8 cellular contexts compared by ENCODE assay signal in the genomic region with DNA sequence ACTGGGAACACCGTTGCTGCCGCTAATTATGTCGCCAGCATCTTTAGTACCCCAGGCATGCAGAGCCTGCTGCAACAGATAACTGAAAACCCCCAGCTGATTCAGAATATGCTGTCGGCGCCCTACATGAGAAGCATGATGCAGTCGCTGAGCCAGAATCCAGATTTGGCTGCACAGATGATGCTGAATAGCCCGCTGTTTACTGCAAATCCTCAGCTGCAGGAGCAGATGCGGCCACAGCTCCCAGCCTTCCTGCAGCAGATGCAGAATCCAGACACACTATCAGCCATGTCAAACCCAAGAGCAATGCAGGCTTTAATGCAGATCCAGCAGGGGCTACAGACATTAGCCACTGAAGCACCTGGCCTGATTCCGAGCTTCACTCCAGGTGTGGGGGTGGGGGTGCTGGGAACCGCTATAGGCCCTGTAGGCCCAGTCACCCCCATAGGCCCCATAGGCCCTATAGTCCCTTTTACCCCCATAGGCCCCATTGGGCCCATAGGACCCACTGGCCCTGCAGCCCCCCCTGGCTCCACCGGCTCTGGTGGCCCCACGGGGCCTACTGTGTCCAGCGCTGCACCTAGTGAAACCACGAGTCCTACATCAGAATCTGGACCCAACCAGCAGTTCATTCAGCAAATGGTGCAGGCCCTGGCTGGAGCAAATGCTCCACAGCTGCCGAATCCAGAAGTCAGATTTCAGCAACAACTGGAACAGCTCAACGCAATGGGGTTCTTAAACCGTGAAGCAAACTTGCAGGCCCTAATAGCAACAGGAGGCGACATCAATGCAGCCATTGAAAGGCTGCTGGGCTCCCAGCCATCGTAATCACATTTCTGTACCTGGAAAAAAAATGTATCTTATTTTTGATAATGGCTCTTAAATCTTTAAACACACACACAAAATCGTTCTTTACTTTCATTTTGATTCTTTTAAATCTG. TPM values are rescaled to one million over a fixed set of nuclear protein-coding genes. Genes with fewer than 3 reads are reported as not detected.
DNase-seq lines count a peak whose midpoint lies in the region; ATAC-seq and TF ChIP-seq lines count a peak whose summit lies in the region.

No MANE protein-coding gene starts in this region.

- no peak for TF ChIP-seq POLR2A in sigmoid colon (IDR thresholded peaks at IDR 0.05)

- H2AFZ ChIP-seq in hepatocyte, result no peak overlapping the region

- intact Hi-C loops in sigmoid colon (cut with DNase I), result loop anchor here (5.0 kb wide), 1 partner anchor 167 kb away; no protein-coding TSS in a partner anchor

- peaks cover 25% of the 10 kb centered on the region for H3K4me1 Mint-ChIP-seq in activated CD4-positive, alpha-beta memory T cell treated with anti-CD3 and anti-CD28 coated beads, Interleukin-2, amount 10 ng/mL, durations not matched to agents 7 days and 5 days

- peaks cover 36% of the 10 kb centered on the region for H4K20me1 ChIP-seq in hepatocyte (ENCODE audit: insufficient read depth, poor library complexity, severe bottlenecking)

- peak overlapping the region; percentile 86 for H3K4me2 ChIP-seq in hepatocyte

- H3K27me3 ChIP-seq in hepatocyte, result no peaks in the 10 kb centered on the region
- no peaks in the 10 kb centered on the region for H3K27me3 ChIP-seq in sigmoid colon

- no peak for TF ChIP-seq CTCF in hepatocyte (IDR thresholded peaks at IDR 0.05; ENCODE audit: poor library complexity)
- no peak for TF ChIP-seq CTCF in sigmoid colon (IDR thresholded peaks at IDR 0.05)

- CTCF ChIA-PET in activated CD4-positive, alpha-beta memory T cell treated with anti-CD3 and anti-CD28 coated beads, Interleukin-2, amount 10 ng/mL, durations not matched to agents 7 days and 5 days (lab: Charles Lee), result interaction anchor here (0.9 kb wide), 1 partner anchor 162 kb away, joined by 3 read pairs; no protein-coding TSS in a partner anchor

- no peaks in the 10 kb centered on the region for H3K9me3 Mint-ChIP-seq in activated CD4-positive, alpha-beta memory T cell treated with anti-CD3 and anti-CD28 coated beads, Interleukin-2, amount 10 ng/mL, durations not matched to agents 7 days and 5 days

- DNase-seq in AG20443 (ENCODE audit: low spot score), result peak; percentile 5
- DNase-seq in H4 (ENCODE audit: low spot score), result peak; percentile 2
- DNase-seq in activated CD4-positive, alpha-beta memory T cell treated with anti-CD3 and anti-CD28 coated beads, Interleukin-2, amount 10 ng/mL, durations not matched to agents 7 days and 5 days, result peak; percentile 20
- DNase-seq in hepatocyte (ENCODE audit: low spot score), result peak; percentile 4
- DNase-seq in sigmoid colon, result no peak
- DNase-seq in NCI-H2196 treated with DMSO at 0.1 percent for 48 hours (lab: John Stamatoyannopoulos, UW; ENCODE audit: unreplicated experiment), result no peak
- DNase-seq in HCEC 1CT, result no peak

- H3K36me3 ChIP-seq in hepatocyte (replicated peaks; ENCODE audit: insufficient read depth, low read depth) (no peaks in the 10 kb centered on the region), sigmoid colon (no peaks in the 10 kb centered on the region)

- peaks cover 54% of the 10 kb centered on the region for H3K79me2 ChIP-seq in hepatocyte

- no peak for TF ChIP-seq EP300 in sigmoid colon (IDR thresholded peaks at IDR 0.05)

- H3K4me3 Mint-ChIP-seq in activated CD4-positive, alpha-beta memory T cell treated with anti-CD3 and anti-CD28 coated beads, Interleukin-2, amount 10 ng/mL, durations not matched to agents 7 days and 5 days, result peak overlapping the region; percentile 82

- H3K36me3 Mint-ChIP-seq in activated CD4-positive, alpha-beta memory T cell treated with anti-CD3 and anti-CD28 coated beads, Interleukin-2, amount 10 ng/mL, durations not matched to agents 7 days and 5 days (ENCODE audit: low read depth), result peaks cover 41% of the 10 kb centered on the region

- POLR2A ChIA-PET in activated CD4-positive, alpha-beta memory T cell treated with anti-CD3 and anti-CD28 coated beads, Interleukin-2, amount 10 ng/mL, durations not matched to agents 7 days and 5 days (lab: Charles Lee), result interaction anchor here (1.0 to 2.2 kb wide), 4 partner anchors 163 to 283 kb away, joined by 3 to 8 read pairs (median 4); no protein-coding TSS in a partner anchor

- WGBS in hepatocyte (ENCODE audit: low lambda C conversion rate, missing lambda C conversion rate), result 44% methylated on average over 20 of the region's 20 CpGs
- 3 to 8% methylated on average over 20 of the region's 20 CpGs for WGBS in sigmoid colon, 2 donors

- peak overlapping the region; percentile 97 for H3K27ac Mint-ChIP-seq in activated CD4-positive, alpha-beta memory T cell treated with anti-CD3 and anti-CD28 coated beads, Interleukin-2, amount 10 ng/mL, durations not matched to agents 7 days and 5 days

- H3K4me3 ChIP-seq in hepatocyte, result peak overlapping the region; percentile 64
- H3K4me3 ChIP-seq in sigmoid colon, result peak overlapping the region; percentile 53 to 68 (median 64)

- no peak for ATAC-seq in HG02798 (IDR thresholded peaks at IDR 0.05; ENCODE audit: poor library complexity, unreplicated experiment)

- H3K27ac ChIP-seq in hepatocyte (no peak overlapping the region), sigmoid colon (peak overlapping the region; percentile 91 to 95 (median 94))

- H3K9me2 ChIP-seq in hepatocyte (replicated peaks; ENCODE audit: insufficient read depth), result no peaks in the 10 kb centered on the region

- no peaks in the 10 kb centered on the region for H3K27me3 Mint-ChIP-seq in activated CD4-positive, alpha-beta memory T cell treated with anti-CD3 and anti-CD28 coated beads, Interleukin-2, amount 10 ng/mL, durations not matched to agents 7 days and 5 days

- H3K9me3 ChIP-seq in hepatocyte (ENCODE audit: low read depth), result no peaks in the 10 kb centered on the region
- H3K9me3 ChIP-seq in sigmoid colon, result no peaks in the 10 kb centered on the region

- H3K4me1 ChIP-seq in hepatocyte (ENCODE audit: insufficient read depth) (no peaks in the 10 kb centered on the region), sigmoid colon (peaks cover 0 to 27% (median 6%) of the 10 kb centered on the region in 4 donors)

RNA-seq across cellular contexts. Expression of a gene that starts 1.8 kb away (rescaled TPM):
- total RNA-seq in H4 (2014; rRNA removed; shearing (Covaris generic)), result 6.2 and 12.4 TPM in 2 replicates
- total RNA-seq in activated CD4-positive, alpha-beta memory T cell treated with anti-CD3 and anti-CD28 coated beads, Interleukin-2, amount 10 ng/mL, durations not matched to agents 7 days and 5 days, result 10 to 100 TPM; 48.7 to 52.0 TPM
- 21.2 and 23.8 TPM in 2 replicates for total RNA-seq in hepatocyte
- polyA plus RNA-seq in hepatocyte, result 35.4 and 39.5 TPM in 2 replicates
- total RNA-seq in sigmoid colon, result 10 to 100 TPM; 23.6 to 28.9 (median 25.4) TPM
- polyA plus RNA-seq in sigmoid colon, result 10 to 100 TPM in 1 of 3 donors, 1 to 10 TPM in 2; 6.6 to 12.4 (median 7.2) TPM

Comparison
In these comparisons a context has a peak if more than half of its experiments do, and no peak if none do; other contexts are left out.
1. DNase-seq: peak in AG20443 (single experiment), H4 (single experiment), activated CD4-positive, alpha-beta memory T cell treated with anti-CD3 and anti-CD28 coated beads, Interleukin-2, amount 10 ng/mL, durations not matched to agents 7 days and 5 days (single experiment) and hepatocyte (single experiment); none in sigmoid colon (single experiment), NCI-H2196 treated with DMSO at 0.1 percent for 48 hours (single experiment) and HCEC 1CT (single experiment).